8 cellular contexts compared by ENCODE assay signal in the genomic region with DNA sequence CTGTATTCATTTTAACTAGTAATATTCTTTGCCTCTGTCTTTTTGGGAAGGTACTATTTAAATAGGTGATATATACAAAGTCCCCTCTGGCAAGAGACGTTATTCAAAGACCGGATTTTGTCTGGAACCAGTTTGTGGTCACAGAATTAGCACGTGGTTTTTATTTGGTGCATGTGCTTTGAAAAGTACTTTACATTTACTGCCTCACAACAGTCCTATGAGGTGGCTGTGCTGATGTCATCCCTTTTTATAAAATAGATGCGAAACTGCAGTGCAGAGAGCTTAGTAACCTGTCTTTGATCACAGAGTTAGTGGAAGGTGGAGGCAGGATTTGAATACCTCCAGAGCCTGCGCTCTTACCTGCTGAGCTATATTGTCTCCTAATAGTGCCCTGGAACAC. TPM values are rescaled to one million over a fixed set of nuclear protein-coding genes. Genes with fewer than 3 reads are reported as not detected.
DNase-seq lines count a peak whose midpoint lies in the region; ATAC-seq and TF ChIP-seq lines count a peak whose summit lies in the region.

No MANE protein-coding gene starts in this region.

- intact Hi-C loops in cardiac septum (cut with DNase I) = no loop called here

- ATAC-seq in HG02759 (IDR thresholded peaks at IDR 0.05; ENCODE audit: unreplicated experiment) = peak; percentile 29

- no peak overlapping the region for H3K4me3 ChIP-seq in fibroblast of mammary gland (ENCODE audit: control insufficient read depth, low read depth, low read length)

- no peak for TF ChIP-seq CTCF in fibroblast of mammary gland (conservative IDR thresholded peaks at IDR 0.05; ENCODE audit: control insufficient read depth, insufficient read depth, low read depth, low read length)

- peak; percentile 52 for DNase-seq in NCI-H2029 (lab: John Stamatoyannopoulos, UW)
- DNase-seq in NCI-H2029 treated with DMSO at 0.1 percent for 48 hours (lab: John Stamatoyannopoulos, UW) = no peak
- peak; percentile 90 for DNase-seq in RPMI8226
- DNase-seq in fibroblast of mammary gland (ENCODE audit: low read depth) = peak; percentile 52
- DNase-seq in cortex of kidney (lab: John Stamatoyannopoulos, UW) = no peak
- no peak for DNase-seq in NCI-H524 (lab: John Stamatoyannopoulos, UW)
- DNase-seq in cardiac septum (ENCODE audit: low spot score) = no peak

RNA-seq across cellular contexts. Expression of a gene that starts 4.0 kb away (rescaled TPM):
- 27.8 TPM for total RNA-seq in cardiac septum

Comparison
In these comparisons a context has a peak if more than half of its experiments do, and no peak if none do; other contexts are left out.
1. DNase-seq: peak in NCI-H2029 (single experiment), RPMI8226 (single experiment) and fibroblast of mammary gland (single experiment); none in NCI-H2029 treated with DMSO at 0.1 percent for 48 hours (single experiment), cortex of kidney (single experiment), NCI-H524 (0 of 2) and cardiac septum (single experiment).